In genomic region chr4:184368290-184368689, GRCh38 we compare ENCODE assay signal across 21 cellular contexts.
DNase-seq lines count a peak whose midpoint lies in the region; ATAC-seq, FAIRE-seq and TF ChIP-seq lines count a peak whose summit lies in the region.
"Had no signal": no experiment of that assay in that cellular context is flagged by ENCODE, and none has a peak within 500 bp of the region (broad histone marks: within the 10 kb centered on the region; RNA-seq: fewer than 3 reads in every experiment).

No MANE protein-coding gene starts in this region.

- H3K27ac ChIP-seq in BLaER1 (peak overlapping the region; percentile 3; the same call in 1 of the 2 replicates), MM.1S (ENCODE audit: low read length) (peak overlapping the region; percentile 74; the same call in 1 of the 2 replicates), K562 (ENCODE audit: extremely low read depth, low read depth, low read length) (no peak overlapping the region)
- H3K27ac ChIP-seq: HL-60, KMS-11, RWPE1, SK-N-MC had no signal

- 74% methylated on average over 3 of the region's 3 CpGs for WGBS in K562 (ENCODE audit: insufficient coverage, low coverage, missing lambda C conversion rate)

- DNase-seq in MM.1S, result no peak
- no peak for DNase-seq in K562 (ENCODE audit: extremely low read depth in 1 of 4, low spot score in 3 of 4)
- DNase-seq in stimulated activated naive B cell treated with anti-CD40 and anti-IgM and Interleukin-4, amounts not matched to agents 10 μg/mL and 1 μg/mL and 100 μg/mL, for 72 hours, result no peak
- no peak for DNase-seq in DMS153 (lab: John Stamatoyannopoulos, UW)
- DNase-seq: C1 segment of cervical spinal cord; Calu3; CD8-positive, alpha-beta T cell; NCI-H1105; NCI-H1694; NCI-H2171 treated with DMSO at 0.1 percent for 48 hours; NCI-H524 treated with DMSO at 0.1 percent for 48 hours; SHP77 treated with DMSO at 0.1 percent for 48 hours had no signal

- no peaks in the 10 kb centered on the region for H3K27me3 ChIP-seq in BLaER1
- H3K27me3 ChIP-seq in MM.1S (replicated peaks; ENCODE audit: insufficient read depth, low read length), result no peaks in the 10 kb centered on the region
- H3K27me3 ChIP-seq in K562 (ENCODE audit: control insufficient read depth in 2 of 2, insufficient read depth in 2 of 2, low read length in 2 of 2), result no peaks in the 10 kb centered on the region

- peaks cover 11 to 34% of the 10 kb centered on the region in 2 donors for H3K36me3 Mint-ChIP-seq in stimulated activated naive B cell treated with anti-CD40 and anti-IgM and Interleukin-4, amounts not matched to agents 10 μg/mL and 1 μg/mL and 100 μg/mL, for 72 hours
- H3K36me3 Mint-ChIP-seq: CD8-positive, alpha-beta T cell had no signal

- peak; percentile 69 for FAIRE-seq in K562 (lab: Jason Lieb, UNC)
- FAIRE-seq: G401.6, H54 had no signal

- CTCF ChIA-PET in K562 (lab: Yijun Ruan, JAX; ENCODE audit: low intra/inter-chr PET ratio), result no interaction called here

- H3K79me2 ChIP-seq in MM.1S (ENCODE audit: low read length) (no peaks in the 10 kb centered on the region), K562 (ENCODE audit: control insufficient read depth, insufficient read depth, low read length) (no peaks in the 10 kb centered on the region)

- no peak for TF ChIP-seq EP300 in K562 (IDR thresholded peaks at IDR 0.05; ENCODE audit: low read length)

- H3K4me3 ChIP-seq in BLaER1, result no peak overlapping the region
- no peak overlapping the region for H3K4me3 ChIP-seq in MM.1S (ENCODE audit: low read length)
- H3K4me3 ChIP-seq in K562, result no peak overlapping the region
- H3K4me3 ChIP-seq: SK-N-MC had no signal

- no TSS peak for BruUV-seq in K562 (replicated peaks; lab: Mats Ljungman, UMichigan)

- intact Hi-C loops in K562 (cut with micrococcal nuclease), result no loop called here

- ATAC-seq in K562 (no peak), GM18868 (IDR thresholded peaks at IDR 0.05; ENCODE audit: unreplicated experiment) (no peak), GM18502 (IDR thresholded peaks at IDR 0.05; ENCODE audit: poor library complexity, unreplicated experiment) (no peak)
- no peak for ATAC-seq in stimulated activated naive B cell treated with anti-CD40 and anti-IgM and Interleukin-4, amounts not matched to agents 10 μg/mL and 1 μg/mL and 100 μg/mL, for 72 hours (replicated peaks)
- ATAC-seq: CD8-positive, alpha-beta T cell had no signal

- POLR2A ChIA-PET in K562 (lab: Yijun Ruan, JAX), result no interaction called here

- no peaks in the 10 kb centered on the region for H3K9me3 Mint-ChIP-seq in stimulated activated naive B cell treated with anti-CD40 and anti-IgM and Interleukin-4, amounts not matched to agents 10 μg/mL and 1 μg/mL and 100 μg/mL, for 72 hours
- H3K9me3 Mint-ChIP-seq: CD8-positive, alpha-beta T cell had no signal

- in situ Hi-C loops in K562 (cut with MboI), result no loop called here

- H4K20me1 ChIP-seq in BLaER1, result no peaks in the 10 kb centered on the region
- no peaks in the 10 kb centered on the region for H4K20me1 ChIP-seq in MM.1S (ENCODE audit: insufficient read depth, low read length)
- no peaks in the 10 kb centered on the region for H4K20me1 ChIP-seq in K562 (replicated peaks; ENCODE audit: control insufficient read depth, insufficient read depth, low read length)

- TF ChIP-seq CTCF in MM.1S (IDR thresholded peaks at IDR 0.05; ENCODE audit: low read length), result no peak
- TF ChIP-seq CTCF in K562 (IDR thresholded peaks at IDR 0.05 in 2 of 3, conservative IDR thresholded peaks at IDR 0.05 in 1 of 3; ENCODE audit: insufficient read depth in 2 of 3, low read depth in 1 of 3, low read length in 3 of 3), result no peak

- H3F3A ChIP-seq in MM.1S (ENCODE audit: insufficient read depth, low read length), result peaks cover 20% of the 10 kb centered on the region

- no peak overlapping the region; the same call in 1 of the 2 replicates for H3K4me2 ChIP-seq in BLaER1
- H3K4me2 ChIP-seq in MM.1S (ENCODE audit: low read depth, low read length), result peak overlapping the region; percentile 14; the same call in 1 of the 2 replicates
- H3K4me2 ChIP-seq in K562 (ENCODE audit: insufficient read depth, low read length), result no peak overlapping the region
- H3K4me2 ChIP-seq: KMS-11 had no signal

- no peak overlapping the region for H3K4me3 Mint-ChIP-seq in stimulated activated naive B cell treated with anti-CD40 and anti-IgM and Interleukin-4, amounts not matched to agents 10 μg/mL and 1 μg/mL and 100 μg/mL, for 72 hours
- H3K4me3 Mint-ChIP-seq: CD8-positive, alpha-beta T cell had no signal

- H2AFZ ChIP-seq in MM.1S (ENCODE audit: low read length), result no peak overlapping the region
- H2AFZ ChIP-seq in K562 (ENCODE audit: low read depth, low read length), result peak overlapping the region; percentile 36; the same call in 1 of the 2 replicates

- H3K4me1 ChIP-seq in BLaER1 (peaks cover 28% of the 10 kb centered on the region), MM.1S (ENCODE audit: low read length) (peaks cover 53% of the 10 kb centered on the region), K562 (replicated peaks in 1 of 2; ENCODE audit: control insufficient read depth in 2 of 2, insufficient read depth in 2 of 2, low read length in 2 of 2) (peaks cover 4 to 13% of the 10 kb centered on the region in 2 experiments; a peak in 4 of 5 replicates)

- H3K27ac Mint-ChIP-seq in stimulated activated naive B cell treated with anti-CD40 and anti-IgM and Interleukin-4, amounts not matched to agents 10 μg/mL and 1 μg/mL and 100 μg/mL, for 72 hours, result peak overlapping the region; percentile 9
- H3K27ac Mint-ChIP-seq: CD8-positive, alpha-beta T cell had no signal

- peaks cover 31 to 56% of the 10 kb centered on the region in 2 donors for H3K4me1 Mint-ChIP-seq in stimulated activated naive B cell treated with anti-CD40 and anti-IgM and Interleukin-4, amounts not matched to agents 10 μg/mL and 1 μg/mL and 100 μg/mL, for 72 hours

- TF ChIP-seq RAD21 in K562 (CRISPR knock-in tag; conservative IDR thresholded peaks at IDR 0.05 in 1 of 2, IDR thresholded peaks at IDR 0.05 in 1 of 2), result no peak

- H3K27me3 Mint-ChIP-seq in stimulated activated naive B cell treated with anti-CD40 and anti-IgM and Interleukin-4, amounts not matched to agents 10 μg/mL and 1 μg/mL and 100 μg/mL, for 72 hours, result no peaks in the 10 kb centered on the region

- no peak for TF ChIP-seq POLR2A in K562 (conservative IDR thresholded peaks at IDR 0.05)

- no peaks in the 10 kb centered on the region for H3K9me1 ChIP-seq in K562 (ENCODE audit: control insufficient read depth, insufficient read depth, low read length)

- no peaks in the 10 kb centered on the region for H3K9me2 ChIP-seq in MM.1S (replicated peaks; ENCODE audit: insufficient read depth, low read length)

- H3K36me3 ChIP-seq in BLaER1 (no peaks in the 10 kb centered on the region), MM.1S (replicated peaks; ENCODE audit: insufficient read depth, low read length) (no peaks in the 10 kb centered on the region), K562 (ENCODE audit: control insufficient read depth, insufficient read depth, low read length) (no peaks in the 10 kb centered on the region)

- no peak overlapping the region for H3K9ac ChIP-seq in BLaER1
- H3K9ac ChIP-seq in MM.1S (ENCODE audit: low read length), result no peak overlapping the region
- no peak overlapping the region for H3K9ac ChIP-seq in K562 (ENCODE audit: insufficient read depth in 1 of 2, low read depth in 2 of 2, low read length in 2 of 2)
- H3K9ac ChIP-seq: KMS-11 had no signal

- H3K9me3 ChIP-seq in BLaER1 (peaks cover 13% of the 10 kb centered on the region), MM.1S (replicated peaks; ENCODE audit: insufficient read depth, low read length) (no peaks in the 10 kb centered on the region), K562 (replicated peaks; ENCODE audit: control insufficient read depth, insufficient read depth, low read depth, low read length) (no peaks in the 10 kb centered on the region)

TF ChIP-seq in K562, 482 proteins besides CTCF, POLR2A, EP300 and RAD21:
- no peak for TF ChIP-seq IRF1 (CRISPR knock-in tag; IDR thresholded peaks at IDR 0.05; ENCODE audit: borderline replicate concordance)
- no peak for TF ChIP-seq MITF (IDR thresholded peaks at IDR 0.05)
- TF ChIP-seq NR2F6 (CRISPR knock-in tag; IDR thresholded peaks at IDR 0.05), result no peak
- TF ChIP-seq MAFK (IDR thresholded peaks at IDR 0.05; ENCODE audit: low read length), result no peak
- no peak for TF ChIP-seq CREB1 (IDR thresholded peaks at IDR 0.05)
- no peak for TF ChIP-seq CREB1 (CRISPR knock-in tag; IDR thresholded peaks at IDR 0.05)
- no peak for TF ChIP-seq DEAF1 (CRISPR knock-in tag; IDR thresholded peaks at IDR 0.05)
- no peak for TF ChIP-seq ZC3H8 (IDR thresholded peaks at IDR 0.05)
- no peak for TF ChIP-seq ETV1 (tag; conservative IDR thresholded peaks at IDR 0.05; ENCODE audit: low read depth)
- TF ChIP-seq ZSCAN32 (CRISPR knock-in tag; IDR thresholded peaks at IDR 0.05), result no peak
